In genomic region chr6:159617444-159617843, GRCh38 we compare ENCODE assay signal across 25 cellular contexts.
DNase-seq lines count a peak whose midpoint lies in the region; ATAC-seq, FAIRE-seq and TF ChIP-seq lines count a peak whose summit lies in the region.
"Had no signal": no experiment of that assay in that cellular context is flagged by ENCODE, and none has a peak within 500 bp of the region (broad histone marks: within the 10 kb centered on the region; RNA-seq: fewer than 3 reads in every experiment).

No MANE protein-coding gene starts in this region.

- H3K4me2 ChIP-seq in HCT116 (ENCODE audit: low read length) (no peak overlapping the region), H1 (ENCODE audit: insufficient read depth in 1 of 2, low read depth in 2 of 2, low read length in 2 of 2) (no peak overlapping the region)

- no peak overlapping the region for H2BK120ac ChIP-seq in H1 (replicated peaks; ENCODE audit: low read depth, low read length)

- TF ChIP-seq POLR2A in HCT116 (IDR thresholded peaks at IDR 0.05; ENCODE audit: borderline replicate concordance, extremely low read depth, insufficient read depth, insufficient read length) = no peak
- no peak for TF ChIP-seq POLR2A in H1 (IDR thresholded peaks at IDR 0.05; ENCODE audit: control extremely low read depth in 1 of 2, low read depth in 2 of 2, low read length in 2 of 2)

- H3K36me3 ChIP-seq in HCT116 (ENCODE audit: control insufficient read depth in 1 of 2, insufficient read depth in 2 of 2, low read length in 2 of 2) (no peaks in the 10 kb centered on the region), HEK293 (ENCODE audit: control insufficient read depth in 2 of 2, insufficient read depth in 1 of 2, low read length in 2 of 2) (no peaks in the 10 kb centered on the region), H1 (ENCODE audit: control insufficient read depth in 2 of 4, insufficient read depth in 4 of 4, low read length in 3 of 4) (no peaks in the 10 kb centered on the region)
- H3K36me3 ChIP-seq: BE2C, BLaER1 had no signal

- H2BK12ac ChIP-seq in H1 (ENCODE audit: low read depth, low read length) = no peak overlapping the region

- no peak for ATAC-seq in HCT116
- ATAC-seq: GM12878 had no signal

- no peaks in the 10 kb centered on the region for H4K20me1 ChIP-seq in HCT116 (ENCODE audit: insufficient read depth)
- H4K20me1 ChIP-seq in H1 (replicated peaks in 1 of 2; ENCODE audit: control insufficient read depth in 1 of 2, insufficient read depth in 2 of 2, low read length in 2 of 2) = no peaks in the 10 kb centered on the region
- H4K20me1 ChIP-seq: BLaER1 had no signal

- H4K8ac ChIP-seq in H1 (ENCODE audit: extremely low read depth, insufficient read depth, low read length) = peak overlapping the region; percentile 35; the same call in 1 of the 2 replicates

- H3K9ac ChIP-seq in HCT116 (ENCODE audit: low read length) (no peak overlapping the region), H1 (replicated peaks in 1 of 4; ENCODE audit: extremely low read depth in 1 of 4, low read depth in 3 of 4, low read length in 3 of 4) (no peak overlapping the region)
- H3K9ac ChIP-seq: BLaER1 had no signal

- TF ChIP-seq CTCF in HCT116 (IDR thresholded peaks at IDR 0.05 in 2 of 3, conservative IDR thresholded peaks at IDR 0.05 in 1 of 3; ENCODE audit: borderline replicate concordance in 1 of 3, insufficient read depth in 1 of 3, low read depth in 2 of 3, low read length in 2 of 3) (no peak), HEK293 (tag by site-specific recombination; IDR thresholded peaks at IDR 0.05) (no peak), H1 (IDR thresholded peaks at IDR 0.05; ENCODE audit: control extremely low read depth in 1 of 3, insufficient read depth in 1 of 3, low read depth in 1 of 3, low read length in 3 of 3) (no peak)

- H2BK20ac ChIP-seq in H1 (ENCODE audit: low read length) = no peak overlapping the region

- no peaks in the 10 kb centered on the region for H3K79me1 ChIP-seq in H1 (ENCODE audit: low read depth, low read length)

- H3K27ac ChIP-seq in HCT116 (ENCODE audit: low read depth, low read length) (no peak overlapping the region), HEK293 (ENCODE audit: extremely low read depth, low read depth, low read length) (no peak overlapping the region), H1 (ENCODE audit: low read depth, low read length) (no peak overlapping the region)
- H3K27ac ChIP-seq: BLaER1 had no signal

- H3K9me3 ChIP-seq in HCT116 (ENCODE audit: control insufficient read depth in 1 of 2, insufficient read depth in 1 of 2, low read depth in 1 of 2, low read length in 2 of 2) (peaks cover 0 to 11% of the 10 kb centered on the region in 2 experiments; a peak in 1 of 4 replicates), HEK293 (ENCODE audit: control insufficient read depth, insufficient read depth, low read depth, low read length) (no peaks in the 10 kb centered on the region), H1 (ENCODE audit: insufficient read depth in 2 of 2, low read depth in 1 of 2, low read length in 1 of 2) (peaks cover 49 to 66% of the 10 kb centered on the region in 2 experiments)
- H3K9me3 ChIP-seq: BE2C had no signal

- no peak for FAIRE-seq in H1 (lab: Jason Lieb, UNC)
- FAIRE-seq: A204.1, GM12878, GM12892, GM18507 had no signal

- H3K18ac ChIP-seq in H1 (ENCODE audit: extremely low read depth, low read length) = no peak overlapping the region

- H3K27me3 ChIP-seq in HCT116 (ENCODE audit: insufficient read depth, low read length) (no peaks in the 10 kb centered on the region), H1 (replicated peaks in 1 of 4; ENCODE audit: control insufficient read depth in 3 of 4, extremely low read depth in 1 of 4, insufficient read depth in 3 of 4, low read length in 3 of 4) (no peaks in the 10 kb centered on the region)
- H3K27me3 ChIP-seq: BLaER1 had no signal

- no peak overlapping the region for H3K4ac ChIP-seq in H1 (replicated peaks; ENCODE audit: insufficient read length, low read depth, low read length)

- H3K79me2 ChIP-seq in HCT116 (ENCODE audit: insufficient read depth, low read length) = no peaks in the 10 kb centered on the region
- H3K79me2 ChIP-seq in H1 (ENCODE audit: control insufficient read depth in 1 of 2, insufficient read depth in 2 of 2, low read length in 2 of 2) = no peaks in the 10 kb centered on the region

- H2AFZ ChIP-seq in HCT116 (ENCODE audit: low read depth, low read length, poor library complexity, severe bottlenecking) (no peak overlapping the region), H1 (ENCODE audit: low read length) (no peak overlapping the region)

- H2AK5ac ChIP-seq in H1 (ENCODE audit: low read depth, low read length) = no peak overlapping the region

- RAD21 ChIA-PET in HCT116 (lab: Charles Lee; ENCODE audit: low non-redundant PET in 1 of 2, low total read pairs in 2 of 2, uncharacterized antibody in 2 of 2, unreplicated experiment in 2 of 2) = no interaction called here

- POLR2A ChIA-PET in HCT116 (lab: Charles Lee) (no interaction called here), HEK293 (lab: Yijun Ruan, JAX) (no interaction called here), H1 (lab: Charles Lee; ENCODE audit: partially characterized antibody) (no interaction called here)

- CTCF ChIA-PET in HCT116 (lab: Charles Lee) = no interaction called here
- CTCF ChIA-PET in HEK293 (lab: Yijun Ruan, JAX) = interaction anchor here (1.2 kb wide), 1 partner anchor 37 kb away, joined by 3 read pairs; no protein-coding TSS in a partner anchor
- CTCF ChIA-PET in H1 (lab: Charles Lee; ENCODE audit: partially characterized antibody) = no interaction called here

- no peak for DNase-seq in HCT116 (ENCODE audit: low read depth, low spot score)
- no peak for DNase-seq in H1 (ENCODE audit: low read depth in 1 of 2, low spot score in 2 of 2)
- DNase-seq in NCI-H1092 treated with DMSO at 0.1 percent for 48 hours (lab: John Stamatoyannopoulos, UW) = no peak
- DNase-seq in T-helper 1 cell = no peak
- DNase-seq: 8988T; ACHN; BE2C; C1 segment of cervical spinal cord; CD4-positive, alpha-beta memory T cell; CD4-positive, CD25-positive, alpha-beta regulatory T cell; CD8-positive, alpha-beta memory T cell; COR-L47; DMS 273 treated with DMSO at 0.1 percent for 48 hours; DMS153; DMS53; DMS79; DND-41; EL; GDM1 had no signal

- intact Hi-C loops in HCT116 (cut with micrococcal nuclease) = no loop called here

- no peak overlapping the region for H3K14ac ChIP-seq in H1 (ENCODE audit: insufficient read length)

- no peak overlapping the region for H3K56ac ChIP-seq in H1 (replicated peaks; ENCODE audit: insufficient read length, low read depth, low read length)

- H3K4me1 ChIP-seq in HCT116 (ENCODE audit: control insufficient read depth in 1 of 2, insufficient read depth in 2 of 2, low read length in 2 of 2) (no peaks in the 10 kb centered on the region), HEK293 (ENCODE audit: control insufficient read depth, insufficient read depth, low read length) (no peaks in the 10 kb centered on the region), H1 (replicated peaks in 1 of 4; ENCODE audit: control insufficient read depth in 3 of 4, insufficient read depth in 4 of 4, low read length in 3 of 4) (no peaks in the 10 kb centered on the region)
- H3K4me1 ChIP-seq: BE2C had no signal

- no peak overlapping the region for H2BK5ac ChIP-seq in H1 (ENCODE audit: low read depth, low read length)

- 80% methylated on average over 1 of the region's 1 CpG; no CpG with 5 or more reads in 1 of the 2 experiments for WGBS in H1 (ENCODE audit: extremely low coverage in 1 of 2, insufficient coverage in 1 of 2, insufficient read length in 1 of 2, insufficient replicate concordance in 2 of 2, low coverage in 1 of 2, low lambda C conversion rate in 2 of 2, missing lambda C conversion rate in 1 of 2), 2 experiments

- TF ChIP-seq RAD21 in HCT116 (IDR thresholded peaks at IDR 0.05; ENCODE audit: low read depth) (no peak), H1 (IDR thresholded peaks at IDR 0.05 in 1 of 2, conservative IDR thresholded peaks at IDR 0.05 in 1 of 2; ENCODE audit: low read depth in 2 of 2, low read length in 2 of 2) (no peak)

- no peak overlapping the region for H2BK15ac ChIP-seq in H1 (ENCODE audit: low read length)

- no TSS peak for BruUV-seq in HCT116 (replicated peaks; lab: Mats Ljungman, UMichigan)

- no peaks in the 10 kb centered on the region for H3K9me2 ChIP-seq in HCT116 (ENCODE audit: insufficient read depth)

- no peak overlapping the region for H4K91ac ChIP-seq in H1 (replicated peaks; ENCODE audit: insufficient read length, low read length)

- H4K5ac ChIP-seq in H1 (ENCODE audit: insufficient read length, low read depth, low read length) = no peak overlapping the region

- H3K4me3 ChIP-seq in HCT116 (replicated peaks in 1 of 2; ENCODE audit: low read depth in 1 of 2, low read length in 2 of 2) (no peak overlapping the region), HEK293 (ENCODE audit: low read depth, low read length) (no peak overlapping the region), H1 (ENCODE audit: extremely low read depth in 1 of 4, insufficient read depth in 2 of 4, low read depth in 3 of 4, low read length in 4 of 4) (no peak overlapping the region)
- H3K4me3 ChIP-seq: BLaER1, GM12878 had no signal

- H3K23ac ChIP-seq in H1 (ENCODE audit: insufficient read length) = no peak overlapping the region

- no peaks in the 10 kb centered on the region for H3K23me2 ChIP-seq in H1 (ENCODE audit: low read depth, low read length)

- no peak for TF ChIP-seq EP300 in H1 (IDR thresholded peaks at IDR 0.05; ENCODE audit: borderline replicate concordance in 1 of 2, low read depth in 2 of 2, low read length in 2 of 2)

TF ChIP-seq in HCT116, 20 proteins besides CTCF, POLR2A, EP300 and RAD21:
- TF ChIP-seq TCF7L2 (IDR thresholded peaks at IDR 0.05; ENCODE audit: borderline replicate concordance, extremely low read depth, insufficient read depth, insufficient read length) (no peak), CBX3 (IDR thresholded peaks at IDR 0.05; ENCODE audit: low read depth) (peak; percentile 80)

TF ChIP-seq in HEK293, 187 proteins besides CTCF, POLR2A, EP300 and RAD21:
- TF ChIP-seq REPIN1 (tag by site-specific recombination; IDR thresholded peaks at IDR 0.05; ENCODE audit: low read depth) = no peak
- peak; percentile 88 for TF ChIP-seq SETDB1 (IDR thresholded peaks at IDR 0.05; ENCODE audit: insufficient read length, low read length)

TF ChIP-seq in H1, 55 proteins besides CTCF, POLR2A, EP300 and RAD21:
- TF ChIP-seq RXRA (IDR thresholded peaks at IDR 0.05; ENCODE audit: insufficient read depth, low read depth, low read length) = no peak
- TF ChIP-seq POLR2AphosphoS5 (IDR thresholded peaks at IDR 0.05; ENCODE audit: low read depth, low read length) = no peak
